8 cellular contexts compared by ENCODE assay signal in the genomic region with DNA sequence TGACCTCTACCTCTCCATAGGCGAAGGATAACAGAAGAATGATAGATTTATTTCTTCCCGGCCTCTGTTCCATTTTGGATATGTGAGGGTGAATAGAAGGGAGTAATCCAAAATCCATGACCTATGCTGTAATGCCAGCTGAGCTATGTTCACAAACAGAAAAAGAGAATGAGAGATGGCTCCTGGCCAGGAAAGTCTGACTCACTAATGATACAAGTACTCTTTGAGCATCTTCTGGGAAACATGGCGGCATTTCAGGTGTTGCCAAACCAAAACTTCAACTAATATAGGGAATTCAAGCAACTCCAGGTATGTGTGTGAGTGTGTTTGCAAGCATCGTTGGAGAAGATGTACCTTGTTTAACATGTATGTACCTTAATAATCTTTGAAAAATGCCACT. TPM values are rescaled to one million over a fixed set of nuclear protein-coding genes. Genes with fewer than 3 reads are reported as not detected.
DNase-seq lines count a peak whose midpoint lies in the region; ATAC-seq and TF ChIP-seq lines count a peak whose summit lies in the region.

No MANE protein-coding gene starts in this region.

- peak; percentile 78 for ATAC-seq in body of pancreas
- ATAC-seq in natural killer cell treated with Interleukin-12 subunit alpha and Interleukin-12 subunit beta and Interleukin-15 and Interleukin-18, amount 100 ng/mL, for 72 hours, result no peak

- intact Hi-C loops in body of pancreas (cut with DNase I), result no loop called here
- intact Hi-C loops in uterus (cut with DNase I; ENCODE audit: low total_unique reads), result no loop called here

- no peak for TF ChIP-seq POLR2A in body of pancreas (IDR thresholded peaks at IDR 0.05)
- no peak for TF ChIP-seq POLR2A in uterus (IDR thresholded peaks at IDR 0.05)

- H3K4me3 ChIP-seq in body of pancreas (no peak overlapping the region), uterus (no peak overlapping the region)

- H3K4me3 Mint-ChIP-seq in mesothelial cell of epicardium, result no peak overlapping the region
- no peak overlapping the region for H3K4me3 Mint-ChIP-seq in natural killer cell treated with Interleukin-12 subunit alpha and Interleukin-12 subunit beta and Interleukin-15 and Interleukin-18, amount 100 ng/mL, for 72 hours

- H3K4me1 ChIP-seq in body of pancreas, result peaks cover 30% of the 10 kb centered on the region
- no peaks in the 10 kb centered on the region for H3K4me1 ChIP-seq in uterus

- H3K4me1 Mint-ChIP-seq in mesothelial cell of epicardium, result peaks cover 22% of the 10 kb centered on the region
- peaks cover 24 to 29% of the 10 kb centered on the region in 2 donors for H3K4me1 Mint-ChIP-seq in natural killer cell treated with Interleukin-12 subunit alpha and Interleukin-12 subunit beta and Interleukin-15 and Interleukin-18, amount 100 ng/mL, for 72 hours (ENCODE audit: low read depth in 2 of 2)

- no peaks in the 10 kb centered on the region for H3K27me3 Mint-ChIP-seq in mesothelial cell of epicardium (ENCODE audit: low read depth)
- no peaks in the 10 kb centered on the region for H3K27me3 Mint-ChIP-seq in natural killer cell treated with Interleukin-12 subunit alpha and Interleukin-12 subunit beta and Interleukin-15 and Interleukin-18, amount 100 ng/mL, for 72 hours

- H3K36me3 ChIP-seq in body of pancreas (replicated peaks in 1 of 2; ENCODE audit: insufficient read depth in 1 of 2, low read depth in 2 of 2) (no peaks in the 10 kb centered on the region), uterus (no peaks in the 10 kb centered on the region)

- peak overlapping the region in 2 of 4 donors; percentile 4 to 30 for H3K27ac ChIP-seq in body of pancreas
- peak overlapping the region in 1 of 2 donors; percentile 34 for H3K27ac ChIP-seq in uterus

- no peaks in the 10 kb centered on the region for H3K9me3 ChIP-seq in body of pancreas
- H3K9me3 ChIP-seq in uterus, result no peaks in the 10 kb centered on the region

- TF ChIP-seq CTCF in body of pancreas (IDR thresholded peaks at IDR 0.05) (no peak), mesothelial cell of epicardium (IDR thresholded peaks at IDR 0.05; ENCODE audit: unreplicated experiment) (no peak), uterus (IDR thresholded peaks at IDR 0.05) (no peak)

- WGBS in body of pancreas, 2 donors, result 61 to 62% methylated on average over 4 of the region's 4 CpGs

- no peaks in the 10 kb centered on the region for H3K9me3 Mint-ChIP-seq in mesothelial cell of epicardium
- H3K9me3 Mint-ChIP-seq in natural killer cell treated with Interleukin-12 subunit alpha and Interleukin-12 subunit beta and Interleukin-15 and Interleukin-18, amount 100 ng/mL, for 72 hours, result no peaks in the 10 kb centered on the region

- no peaks in the 10 kb centered on the region for H3K27me3 ChIP-seq in body of pancreas
- no peaks in the 10 kb centered on the region for H3K27me3 ChIP-seq in uterus

- DNase-seq in COLO829 (ENCODE audit: low spot score) (peak; percentile 70), NCI-H1105 treated with DMSO at 0.1 percent for 48 hours (lab: John Stamatoyannopoulos, UW) (peak; percentile 80), body of pancreas (peak; percentile 68 to 90 (median 83)), mesothelial cell of epicardium (ENCODE audit: low spot score in 2 of 2, unreplicated experiment in 2 of 2) (no peak), uterus (peak; percentile 62 to 93), NK-92 (lab: John Stamatoyannopoulos, UW; ENCODE audit: unreplicated experiment) (no peak), DMS114 treated with DMSO at 0.1 percent for 48 hours (lab: John Stamatoyannopoulos, UW; ENCODE audit: unreplicated experiment) (no peak)
- no peak for DNase-seq in natural killer cell treated with Interleukin-12 subunit alpha and Interleukin-12 subunit beta and Interleukin-15 and Interleukin-18, amount 100 ng/mL, for 72 hours (ENCODE audit: low spot score)

- peaks cover 2% of the 10 kb centered on the region for H3K36me3 Mint-ChIP-seq in mesothelial cell of epicardium
- H3K36me3 Mint-ChIP-seq in natural killer cell treated with Interleukin-12 subunit alpha and Interleukin-12 subunit beta and Interleukin-15 and Interleukin-18, amount 100 ng/mL, for 72 hours, result no peaks in the 10 kb centered on the region

- H3K27ac Mint-ChIP-seq in mesothelial cell of epicardium, result peak overlapping the region; percentile 5
- no peak overlapping the region for H3K27ac Mint-ChIP-seq in natural killer cell treated with Interleukin-12 subunit alpha and Interleukin-12 subunit beta and Interleukin-15 and Interleukin-18, amount 100 ng/mL, for 72 hours

RNA-seq across cellular contexts. Expression of gene MED13L, which starts 55.1 kb away (rescaled TPM):
- 10 to 100 TPM; 65.9 to 72.6 TPM for total RNA-seq in body of pancreas
- 174 to 179 TPM (median 178 TPM) in 3 replicates for total RNA-seq in mesothelial cell of epicardium
- total RNA-seq in uterus, result 100 to 1,000 TPM; 189 to 314 (median 254) TPM
- 100 to 1,000 TPM; 121 to 142 TPM for total RNA-seq in natural killer cell treated with Interleukin-12 subunit alpha and Interleukin-12 subunit beta and Interleukin-15 and Interleukin-18, amount 100 ng/mL, for 72 hours

Comparison
In these comparisons a context has a peak if more than half of its experiments do, and no peak if none do; other contexts are left out.
1. DNase-seq: peak in COLO829 (single experiment), NCI-H1105 treated with DMSO at 0.1 percent for 48 hours (single experiment), body of pancreas (4 of 4) and uterus (2 of 2); none in mesothelial cell of epicardium (0 of 2), NK-92 (single experiment), natural killer cell treated with Interleukin-12 subunit alpha and Interleukin-12 subunit beta and Interleukin-15 and Interleukin-18, amount 100 ng/mL, for 72 hours (single experiment) and DMS114 treated with DMSO at 0.1 percent for 48 hours (single experiment).